1 cellular context compared by ENCODE assay signal in the genomic region with DNA sequence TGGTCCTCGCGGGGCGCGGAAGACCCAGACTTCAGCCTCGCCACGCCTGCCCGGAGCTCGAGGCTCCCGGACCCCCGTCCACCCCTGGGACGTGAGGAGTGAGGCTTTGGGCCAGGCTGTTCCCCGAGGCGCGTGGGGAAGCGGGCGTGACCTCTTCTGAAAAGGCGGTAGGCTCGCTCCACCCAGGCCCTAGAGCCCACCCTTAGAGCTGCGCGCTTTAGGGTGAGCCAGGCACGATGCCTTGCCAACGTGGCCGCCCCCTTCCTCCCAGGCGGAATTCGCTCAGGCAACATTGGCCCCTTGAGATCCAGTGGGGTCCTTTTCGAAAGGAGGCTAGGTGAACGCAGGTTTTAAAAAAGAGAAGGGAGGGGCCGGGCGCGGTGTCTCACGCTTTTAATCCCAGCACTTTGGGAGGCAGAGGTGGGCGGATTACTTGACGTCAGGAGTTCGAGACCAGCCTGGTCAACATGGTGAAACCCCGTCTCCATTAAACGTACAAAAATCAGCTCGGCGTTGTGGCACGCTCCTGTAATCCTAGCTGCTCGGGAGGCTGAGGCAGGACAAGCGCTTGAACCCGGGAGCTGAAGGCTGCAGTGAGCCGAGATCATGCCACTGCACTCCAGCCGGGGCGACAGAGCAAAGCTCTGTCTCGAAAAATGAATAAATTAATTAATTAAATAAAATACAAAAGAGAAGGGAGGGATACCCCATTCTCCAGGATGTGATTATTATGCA.
TF ChIP-seq lines count a peak whose summit lies in the region.

No MANE protein-coding gene starts in this region.

TF ChIP-seq in K562, 482 proteins besides CTCF, POLR2A, EP300 and RAD21 (continued from another document):
- TF ChIP-seq, protein P1, sequence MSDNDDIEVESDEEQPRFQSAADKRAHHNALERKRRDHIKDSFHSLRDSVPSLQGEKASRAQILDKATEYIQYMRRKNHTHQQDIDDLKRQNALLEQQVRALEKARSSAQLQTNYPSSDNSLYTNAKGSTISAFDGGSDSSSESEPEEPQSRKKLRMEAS (CRISPR knock-in tag; IDR thresholded peaks at IDR 0.05), result peak; percentile 58
